Comparison of ENCODE assay signal across 27 cellular contexts in genomic region chr4:25666031-25666630, GRCh38. TPM values are rescaled to one million over a fixed set of nuclear protein-coding genes. Genes with fewer than 3 reads are reported as not detected.
"Had no signal": no experiment of that assay in that cellular context is flagged by ENCODE, and none has a peak within 500 bp of the region (broad histone marks: within the 10 kb centered on the region; RNA-seq: fewer than 3 reads in every experiment).

No MANE protein-coding gene starts in this region.

- H3K4me1 ChIP-seq: gastrocnemius medialis, lower lobe of right lung, pancreas, right lobe of liver, tibial nerve, uterus had no signal

- DNase-seq: dorsolateral prefrontal cortex; effector CD4-positive, alpha-beta T cell; foreskin fibroblast; gastrocnemius medialis; head of caudate nucleus; left ventricle myocardium superior; lower lobe of right lung; mucosa of descending colon; naive B cell; pancreas; right lobe of liver; small intestine; stimulated activated CD4-positive, alpha-beta T cell treated with anti-CD3 and anti-CD28 coated beads, Interleukin-15, amount 100 ng/mL, for 24 hours; stimulated activated CD4-positive, alpha-beta T cell treated with anti-CD3 and anti-CD28 coated beads, Interleukin-2, amount 100 ng/mL, for 48 hours; stimulated activated naive B cell treated with anti-CD40 and anti-IgM and Interleukin-4, amounts not matched to agents 10 μg/mL and 1 μg/mL and 100 μg/mL, for 72 hours; upper lobe of left lung; uterus had no signal

- H3K9me3 ChIP-seq: gastrocnemius medialis, lower lobe of right lung, mucosa of descending colon, neutrophil, pancreas, right lobe of liver, thoracic aorta, tibial nerve, upper lobe of left lung, uterus had no signal

- H3K27ac ChIP-seq: coronary artery, dorsolateral prefrontal cortex, epithelial cell of prostate, gastrocnemius medialis, neutrophil, pancreas, right lobe of liver, thoracic aorta, tibial nerve, uterus had no signal

- H3K27me3 ChIP-seq: gastrocnemius medialis, neutrophil, pancreas, right lobe of liver, tibial nerve, upper lobe of left lung, uterus had no signal

- H3K36me3 ChIP-seq: gastrocnemius medialis, neutrophil, right lobe of liver, thoracic aorta, tibial nerve, uterus had no signal

- ATAC-seq: esophagus mucosa; gastrocnemius medialis; left ventricle myocardium superior; lower lobe of right lung; mucosa of descending colon; natural killer cell treated with Interleukin-12 subunit alpha and Interleukin-12 subunit beta and Interleukin-15 and Interleukin-18, amount 100 ng/mL, for 72 hours; pancreas; right lobe of liver; stimulated activated naive B cell treated with anti-CD40 and anti-IgM and Interleukin-4, amounts not matched to agents 10 μg/mL and 1 μg/mL and 100 μg/mL, for 72 hours had no signal

- H3K4me3 ChIP-seq: coronary artery, dorsolateral prefrontal cortex, gastrocnemius medialis, lower lobe of right lung, mucosa of descending colon, pancreas, right lobe of liver, thoracic aorta, tibial nerve, upper lobe of left lung, uterus had no signal

RNA-seq across cellular contexts. Expression of gene SLC34A2, which starts 10.5 kb away (rescaled TPM):
- total RNA-seq: gastrocnemius medialis; glomerular endothelial cell; natural killer cell treated with Interleukin-12 subunit alpha and Interleukin-12 subunit beta and Interleukin-15 and Interleukin-18, amount 100 ng/mL, for 72 hours; neural crest cell; thoracic aorta; tibial nerve had no signal
- polyA plus RNA-seq: keratinocyte had no signal
